8 cellular contexts compared by ENCODE assay signal in genomic region chr14:63727231-63727735, GRCh38. TPM values are rescaled to one million over a fixed set of nuclear protein-coding genes. Genes with fewer than 3 reads are reported as not detected.
DNase-seq lines count a peak whose midpoint lies in the region; ATAC-seq and TF ChIP-seq lines count a peak whose summit lies in the region.

No MANE protein-coding gene starts in this region.

- peak overlapping the region; percentile 87 for H3K27ac Mint-ChIP-seq in type B pancreatic cell

- no peaks in the 10 kb centered on the region for H3K36me3 ChIP-seq in fibroblast of lung (ENCODE audit: control insufficient read depth, insufficient read depth, low read length)

- H3K9ac ChIP-seq in fibroblast of lung (ENCODE audit: insufficient read depth, low read length) = peak overlapping the region; percentile 87

- peaks cover 36% of the 10 kb centered on the region for H3K79me2 ChIP-seq in fibroblast of lung (ENCODE audit: control insufficient read depth, insufficient read depth, low read length)

- peak overlapping the region; percentile 100 for H3K4me3 Mint-ChIP-seq in type B pancreatic cell

- H3K36me3 Mint-ChIP-seq in type B pancreatic cell = no peaks in the 10 kb centered on the region

- peak overlapping the region; percentile 92 for H2AFZ ChIP-seq in fibroblast of lung (ENCODE audit: low read length)

- ATAC-seq in GM21737 (IDR thresholded peaks at IDR 0.05; ENCODE audit: unreplicated experiment) = peak; percentile 39

- no peaks in the 10 kb centered on the region for H3K4me1 ChIP-seq in fibroblast of lung (ENCODE audit: control insufficient read depth, extremely low read depth, insufficient read depth, low read length)

- H3K4me1 Mint-ChIP-seq in type B pancreatic cell (ENCODE audit: unreplicated experiment) = peaks cover 17% of the 10 kb centered on the region

- H3K9me3 Mint-ChIP-seq in type B pancreatic cell = no peaks in the 10 kb centered on the region

- TF ChIP-seq CTCF in fibroblast of lung (conservative IDR thresholded peaks at IDR 0.05 in 1 of 2, IDR thresholded peaks at IDR 0.05 in 1 of 2; ENCODE audit: low read depth in 1 of 2, low read length in 2 of 2) = no peak
- TF ChIP-seq CTCF in type B pancreatic cell (conservative IDR thresholded peaks at IDR 0.05) = no peak

- DNase-seq in NCI-H2227 (lab: John Stamatoyannopoulos, UW; ENCODE audit: unreplicated experiment) (peak; percentile 61), NCI-H2227 treated with DMSO at 0.1 percent for 48 hours (lab: John Stamatoyannopoulos, UW) (no peak), HuH-7.5 (ENCODE audit: low spot score) (peak; percentile 36), fibroblast of lung (ENCODE audit: low read depth in 2 of 2) (peak; percentile 42 to 55), myocyte (ENCODE audit: low read depth) (peak; percentile 54), type B pancreatic cell (ENCODE audit: extremely low spot score, unreplicated experiment) (peak; percentile 76)
- peak; percentile 2 for DNase-seq in activated CD4-positive, alpha-beta T cell treated with anti-CD3 and anti-CD28 coated beads, Interleukin-2, amount 50 U/mL, for 1 hour

- peak overlapping the region; percentile 94 for H3K4me2 ChIP-seq in fibroblast of lung (ENCODE audit: extremely low read depth, insufficient read depth, low read length)

- no peaks in the 10 kb centered on the region for H3K9me3 ChIP-seq in fibroblast of lung (ENCODE audit: control insufficient read depth, insufficient read depth, low read depth, low read length)

- H3K4me3 ChIP-seq in fibroblast of lung (replicated peaks in 1 of 4; ENCODE audit: control extremely low read depth in 1 of 4, insufficient read depth in 1 of 4, low read depth in 3 of 4, low read length in 4 of 4) = peak overlapping the region; percentile 87 to 98 (median 90)

- H3K27me3 ChIP-seq in fibroblast of lung (ENCODE audit: control insufficient read depth, insufficient read depth, low read length) = no peaks in the 10 kb centered on the region

- H3K27me3 Mint-ChIP-seq in type B pancreatic cell = peaks cover 16% of the 10 kb centered on the region

- H3K27ac ChIP-seq in fibroblast of lung (ENCODE audit: insufficient read depth, low read length) = peak overlapping the region; percentile 77

- no peaks in the 10 kb centered on the region for H4K20me1 ChIP-seq in fibroblast of lung (ENCODE audit: control insufficient read depth, extremely low read depth, insufficient read depth, low read length)

RNA-seq across cellular contexts. Expression of gene SGPP1, which starts 0.6 kb away (rescaled TPM):
- total RNA-seq in fibroblast of lung = 24.7 and 42.1 TPM in 2 replicates
- 22.5 and 25.8 TPM in 2 replicates for polyA plus RNA-seq in fibroblast of lung
- polyA plus RNA-seq in fibroblast of lung (2012) = 17.5 and 20.0 TPM in 2 replicates
- polyA minus RNA-seq in fibroblast of lung (ENCODE audit: low replicate concordance) = 4.9 and 6.8 TPM in 2 replicates
- 15.8 and 17.4 TPM in 2 replicates for total RNA-seq in myocyte
- 7.4 TPM for polyA plus RNA-seq in myocyte (2012)
- total RNA-seq in type B pancreatic cell (ENCODE audit: low replicate concordance) = 8.2 and 8.7 TPM in 2 replicates
